ENCODE assay signal across 8 cellular contexts in the genomic region with DNA sequence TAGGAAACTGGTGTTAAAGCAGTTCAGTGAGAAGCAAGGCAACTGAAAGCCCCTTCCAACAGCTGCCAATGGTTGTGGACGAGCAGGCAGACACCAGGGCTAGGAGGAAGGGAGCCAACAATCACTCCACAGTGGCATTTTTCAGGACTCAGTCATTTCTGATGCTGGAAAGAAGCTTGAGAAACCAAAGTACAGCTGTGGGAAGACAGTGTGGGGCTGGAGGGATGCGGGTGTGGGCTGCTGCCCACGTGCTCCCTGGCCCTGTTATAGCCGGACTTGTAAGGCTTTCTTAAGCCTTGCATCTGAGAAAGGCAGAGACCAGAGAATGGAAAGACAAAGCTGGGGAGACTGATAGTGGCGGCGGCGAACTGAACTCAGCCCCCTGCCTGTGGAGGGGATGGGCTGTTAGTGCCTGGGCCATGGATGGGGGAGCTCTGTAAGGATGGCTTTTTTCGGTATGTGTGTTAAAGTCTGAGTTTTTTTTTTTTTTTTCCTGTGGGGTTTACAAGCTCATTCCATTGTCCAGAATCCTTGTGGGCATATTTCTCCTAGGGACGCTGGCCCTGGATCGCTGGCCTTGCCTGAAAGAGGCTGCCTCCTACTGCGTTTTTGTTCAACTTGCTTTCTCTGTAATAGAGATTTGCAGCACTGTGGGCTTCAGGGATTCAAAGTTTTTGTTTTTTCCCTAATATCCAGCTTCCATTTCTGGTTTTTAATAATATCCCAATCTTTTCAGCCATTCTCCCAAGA.
DNase-seq lines count a peak whose midpoint lies in the region; ATAC-seq, FAIRE-seq and TF ChIP-seq lines count a peak whose summit lies in the region.

No MANE protein-coding gene starts in this region.

- peak overlapping the region; percentile 55 for H3K27ac Mint-ChIP-seq in CD8-positive, alpha-beta T cell

- no peaks in the 10 kb centered on the region for H3K9me3 ChIP-seq in CD8-positive, alpha-beta T cell (ENCODE audit: low read length)
- H3K9me3 ChIP-seq in SJSA1 (replicated peaks), result no peaks in the 10 kb centered on the region
- no peaks in the 10 kb centered on the region for H3K9me3 ChIP-seq in small intestine (ENCODE audit: control insufficient read depth, low read depth)
- no peaks in the 10 kb centered on the region for H3K9me3 ChIP-seq in tibial artery

- CTCF ChIA-PET in CD8-positive, alpha-beta T cell (lab: Charles Lee), result interaction anchor here (0.6 to 2.0 kb wide), 4 partner anchors 17 to 493 kb away, joined by 3 to 5 read pairs (median 4); no protein-coding TSS in a partner anchor

- peaks cover 4% of the 10 kb centered on the region for H3K36me3 ChIP-seq in CD8-positive, alpha-beta T cell (ENCODE audit: insufficient read depth, low read length)
- H3K36me3 ChIP-seq in SJSA1, result no peaks in the 10 kb centered on the region
- H3K36me3 ChIP-seq in small intestine (ENCODE audit: control insufficient read depth in 2 of 2, insufficient read depth in 2 of 2, low read length in 2 of 2), result no peaks in the 10 kb centered on the region
- no peaks in the 10 kb centered on the region for H3K36me3 ChIP-seq in tibial artery

- no peak for FAIRE-seq in small intestine (lab: Jason Lieb, UNC)
- FAIRE-seq in D721Med (lab: Jason Lieb, UNC), result no peak

- H3K36me3 Mint-ChIP-seq in CD8-positive, alpha-beta T cell, result peaks cover 59% of the 10 kb centered on the region

- peaks cover 72% of the 10 kb centered on the region for H3K4me1 Mint-ChIP-seq in CD8-positive, alpha-beta T cell (ENCODE audit: low read depth)

- no peak for ATAC-seq in CD8-positive, alpha-beta T cell
- no peak for ATAC-seq in GM18868 (IDR thresholded peaks at IDR 0.05; ENCODE audit: unreplicated experiment)

- H3K4me3 Mint-ChIP-seq in CD8-positive, alpha-beta T cell, result no peak overlapping the region

- H3K4me3 ChIP-seq in CD8-positive, alpha-beta T cell (ENCODE audit: low read depth, low read length), result no peak overlapping the region
- no peak overlapping the region for H3K4me3 ChIP-seq in SJSA1
- H3K4me3 ChIP-seq in small intestine (ENCODE audit: low read depth in 1 of 2, low read length in 2 of 2), result no peak overlapping the region
- H3K4me3 ChIP-seq in tibial artery, result no peak overlapping the region

- no peak for TF ChIP-seq CTCF in CD8-positive, alpha-beta T cell (IDR thresholded peaks at IDR 0.05)
- TF ChIP-seq CTCF in D721Med (IDR thresholded peaks at IDR 0.05; ENCODE audit: insufficient read depth, missing control alignments) (no peak), tibial artery (IDR thresholded peaks at IDR 0.05) (no peak)

- no peak overlapping the region for H3K27ac ChIP-seq in CD8-positive, alpha-beta T cell (ENCODE audit: low read depth, low read length)
- H3K27ac ChIP-seq in SJSA1, result peak overlapping the region; percentile 90
- peak overlapping the region in 1 of 2 donors; percentile 17 for H3K27ac ChIP-seq in small intestine (ENCODE audit: low read depth in 1 of 2, low read length in 1 of 2)
- H3K27ac ChIP-seq in tibial artery, result no peak overlapping the region

- H3K9me3 Mint-ChIP-seq in CD8-positive, alpha-beta T cell, result no peaks in the 10 kb centered on the region

- DNase-seq in CD8-positive, alpha-beta T cell, result no peak
- DNase-seq in SJSA1 (ENCODE audit: low read depth in 1 of 2, low spot score in 2 of 2) (peak; percentile 72 to 92), fibroblast of the conjunctiva (ENCODE audit: low read depth) (peak; percentile 37), non-pigmented ciliary epithelial cell (ENCODE audit: low read depth) (peak; percentile 82), small intestine (no peak), D721Med (ENCODE audit: insufficient read length, low spot score) (no peak), tibial artery (no peak)

- intact Hi-C loops in CD8-positive, alpha-beta T cell (cut with DNase I, micrococcal nuclease), result no loop called here
- intact Hi-C loops in tibial artery (cut with DNase I; ENCODE audit: low total_unique reads), result no loop called here

- H3K27me3 ChIP-seq in CD8-positive, alpha-beta T cell (ENCODE audit: insufficient read depth, low read length), result no peaks in the 10 kb centered on the region
- no peaks in the 10 kb centered on the region for H3K27me3 ChIP-seq in SJSA1 (replicated peaks)
- H3K27me3 ChIP-seq in small intestine (ENCODE audit: control insufficient read depth in 2 of 2, insufficient read depth in 2 of 2, low read length in 2 of 2), result no peaks in the 10 kb centered on the region
- H3K27me3 ChIP-seq in tibial artery, result no peaks in the 10 kb centered on the region

- no peaks in the 10 kb centered on the region for H3K27me3 Mint-ChIP-seq in CD8-positive, alpha-beta T cell (ENCODE audit: low read depth)

- peaks cover 33% of the 10 kb centered on the region for H3K4me1 ChIP-seq in CD8-positive, alpha-beta T cell (ENCODE audit: insufficient read depth, low read length)
- H3K4me1 ChIP-seq in SJSA1 (replicated peaks) (peaks cover 66% of the 10 kb centered on the region), small intestine (ENCODE audit: control insufficient read depth in 2 of 2, insufficient read depth in 1 of 2, low read depth in 1 of 2, low read length in 1 of 2) (no peaks in the 10 kb centered on the region), tibial artery (peaks cover 0 to 35% (median 18%) of the 10 kb centered on the region in 4 donors)

- POLR2A ChIA-PET in CD8-positive, alpha-beta T cell (lab: Charles Lee), result interaction anchor here (0.5 to 0.8 kb wide), 2 partner anchors 29 to 491 kb away, joined by 3 read pairs; no protein-coding TSS in a partner anchor

- 81 to 85% (median 82%) methylated on average over 11 of the region's 11 CpGs for WGBS in small intestine, 3 donors

Comparison
In these comparisons a context has a peak if more than half of its experiments do, and no peak if none do; other contexts are left out.
1. DNase-seq: peak in SJSA1 (2 of 2), fibroblast of the conjunctiva (single experiment) and non-pigmented ciliary epithelial cell (single experiment); none in CD8-positive, alpha-beta T cell (0 of 7), small intestine (single experiment), D721Med (single experiment) and tibial artery (0 of 2).